Comparison of ENCODE assay signal across 20 cellular contexts in the genomic region with DNA sequence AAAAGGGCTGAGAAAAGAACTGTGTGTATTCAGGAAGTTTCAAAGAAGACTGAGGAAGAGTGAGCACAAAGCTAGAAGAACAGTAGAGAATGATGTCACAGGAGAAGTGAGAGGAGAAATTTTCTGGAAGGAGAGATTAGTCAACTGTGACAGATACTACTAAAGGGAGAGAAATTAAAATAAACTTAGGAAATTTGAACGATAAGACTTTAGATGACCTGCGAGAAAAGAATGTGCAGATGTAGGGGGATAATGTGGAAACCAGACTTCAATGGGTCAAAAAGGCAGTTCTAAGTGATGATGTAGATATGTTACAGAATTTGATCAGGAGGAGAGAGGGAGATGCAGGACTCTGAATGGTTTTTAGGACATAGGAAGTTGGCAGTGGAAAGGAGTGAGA.
"Had no signal": no experiment of that assay in that cellular context is flagged by ENCODE, and none has a peak within 500 bp of the region (broad histone marks: within the 10 kb centered on the region; RNA-seq: fewer than 3 reads in every experiment).

No MANE protein-coding gene starts in this region.

- H3K9me3 ChIP-seq: heart left ventricle, left ventricle myocardium inferior, lower lobe of right lung, psoas muscle, right lobe of liver, tibial artery, upper lobe of left lung, uterus had no signal

- H3K27me3 ChIP-seq: heart left ventricle, tibial artery, upper lobe of left lung, uterus had no signal

- H3K9ac ChIP-seq: parathyroid adenoma had no signal

- H3K27ac ChIP-seq: heart left ventricle, left ventricle myocardium inferior, lower lobe of right lung, parathyroid adenoma, psoas muscle, right lobe of liver, tibial artery, upper lobe of left lung, uterus had no signal

- DNase-seq: cortex of kidney; effector memory CD4-positive, alpha-beta T cell; foreskin melanocyte; heart left ventricle; hypothalamus; islet precursor cell; left ventricle myocardium inferior; lower lobe of right lung; natural killer cell; occipital lobe; psoas muscle; retina; right lobe of liver; stimulated activated CD4-positive, alpha-beta T cell treated with anti-CD3 and anti-CD28 coated beads, Interleukin-4, amount 100 ng/mL, for 1 hour; stimulated activated CD8-positive, alpha-beta memory T cell treated with anti-CD3 and anti-CD28 coated beads, Interleukin-4, amount 100 ng/mL, for 48 hours; stimulated activated naive CD8-positive, alpha-beta T cell treated with anti-CD3 and anti-CD28 coated beads, Interleukin-15, Interleukin-2, amounts not matched to agents 100 U/mL and 50 U/mL, for 24 hours; tibial artery; upper lobe of left lung; uterus had no signal

- H2AFZ ChIP-seq: parathyroid adenoma had no signal

- H3K4me1 ChIP-seq: heart left ventricle, left ventricle myocardium inferior, lower lobe of right lung, parathyroid adenoma, psoas muscle, right lobe of liver, tibial artery, uterus had no signal

- H3K4me3 ChIP-seq: heart left ventricle, left ventricle myocardium inferior, lower lobe of right lung, psoas muscle, right lobe of liver, tibial artery, upper lobe of left lung, uterus had no signal

- H3K36me3 ChIP-seq: heart left ventricle, left ventricle myocardium inferior, lower lobe of right lung, right lobe of liver, tibial artery, upper lobe of left lung, uterus had no signal
